Comparison of ENCODE assay signal across 32 cellular contexts in genomic region chr21:41523175-41523574, GRCh38. TPM values are rescaled to one million over a fixed set of nuclear protein-coding genes. Genes with fewer than 3 reads are reported as not detected.
"Had no signal": no experiment of that assay in that cellular context is flagged by ENCODE, and none has a peak within 500 bp of the region (broad histone marks: within the 10 kb centered on the region; RNA-seq: fewer than 3 reads in every experiment).

No MANE protein-coding gene starts in this region.

- H3K27me3 ChIP-seq: Peyer's patch had no signal

- H3K36me3 ChIP-seq: Peyer's patch, SJSA1, WERI-Rb-1 had no signal

- FAIRE-seq: bronchial epithelial cell, K562 had no signal

- H3K27ac Mint-ChIP-seq: activated CD4-positive, alpha-beta memory T cell treated with anti-CD3 and anti-CD28 coated beads, Interleukin-2, amount 10 ng/mL, durations not matched to agents 7 days and 5 days; activated CD8-positive, alpha-beta memory T cell treated with anti-CD3 and anti-CD28 coated beads, Interleukin-2, amount 10 ng/mL, durations not matched to agents 7 days and 5 days; activated naive CD4-positive, alpha-beta T cell treated with anti-CD3 and anti-CD28 coated beads, Interleukin-2, amount 10 ng/mL, durations not matched to agents 7 days and 5 days; activated naive CD8-positive, alpha-beta T cell; activated naive CD8-positive, alpha-beta T cell treated with anti-CD3 and anti-CD28 coated beads, Interleukin-2, amount 50 U/mL, for 24 hours; brain; T-helper 1 cell treated with Interleukin-12 subunit alpha and Interleukin-12 subunit beta and Interleukin-4 antibody, amounts not matched to agents 30 μg/mL and 1 μg/mL, for 36 hours had no signal

- H3K4me3 ChIP-seq: K562, Peyer's patch, SJSA1 had no signal

- H3K4me2 ChIP-seq: SK-N-SH had no signal

- H3K4me1 ChIP-seq: SJSA1 had no signal

- H3K4me1 Mint-ChIP-seq: brain had no signal

- H3K9ac ChIP-seq: SK-N-SH had no signal

- H3K9me3 ChIP-seq: SJSA1, SK-N-SH had no signal

- ATAC-seq: activated CD8-positive, alpha-beta memory T cell treated with anti-CD3 and anti-CD28 coated beads, Interleukin-2, amount 10 ng/mL, durations not matched to agents 7 days and 5 days; activated naive CD8-positive, alpha-beta T cell treated with anti-CD3 and anti-CD28 coated beads, Interleukin-2, amount 50 U/mL, for 24 hours; K562; PC-3 had no signal

- DNase-seq: activated CD4-positive, alpha-beta memory T cell treated with anti-CD3 and anti-CD28 coated beads, Interleukin-2, amount 10 ng/mL, durations not matched to agents 7 days and 5 days; activated CD4-positive, alpha-beta T cell treated with anti-CD3 and anti-CD28 coated beads for 1 hour; activated CD4-positive, alpha-beta T cell treated with anti-CD3 and anti-CD28 coated beads for 48 hours; activated CD4-positive, CD25-positive, alpha-beta regulatory T cell; activated CD8-positive, alpha-beta memory T cell treated with anti-CD3 and anti-CD28 coated beads for 24 hours; activated CD8-positive, alpha-beta memory T cell treated with anti-CD3 and anti-CD28 coated beads, Interleukin-2, amount 10 ng/mL, durations not matched to agents 7 days and 5 days; activated CD8-positive, alpha-beta memory T cell treated with anti-CD3 and anti-CD28 coated beads, Interleukin-2, amount 50 U/mL, for 48 hours; activated effector memory CD4-positive, alpha-beta T cell treated with Interleukin-2 at 50 U/mL for 16 hours; activated naive CD4-positive, alpha-beta T cell treated with anti-CD3 and anti-CD28 coated beads, Interleukin-2, amount 10 ng/mL, durations not matched to agents 7 days and 5 days; activated naive CD8-positive, alpha-beta T cell treated with anti-CD3 and anti-CD28 coated beads, Interleukin-2, amount 50 U/mL, for 24 hours; activated T-cell treated with anti-CD3 and anti-CD28 coated beads, Interleukin-2, amount 50 U/mL, for 48 hours; anterior cingulate cortex; caudate nucleus; NCI-H1105; NCI-H1417 treated with DMSO at 0.1 percent for 48 hours; NCI-H187 treated with DMSO at 0.1 percent for 48 hours; NCI-H2081 treated with DMSO at 0.1 percent for 48 hours; NCI-H226; NCI-H524 treated with DMSO at 0.1 percent for 48 hours; PC-3; Peyer's patch; RPMI8226; SHP77 treated with DMSO at 0.1 percent for 48 hours; SK-N-SH; WERI-Rb-1 had no signal

- H3K4me3 Mint-ChIP-seq: activated CD4-positive, alpha-beta memory T cell treated with anti-CD3 and anti-CD28 coated beads, Interleukin-2, amount 10 ng/mL, durations not matched to agents 7 days and 5 days; activated CD8-positive, alpha-beta memory T cell treated with anti-CD3 and anti-CD28 coated beads, Interleukin-2, amount 10 ng/mL, durations not matched to agents 7 days and 5 days; activated naive CD4-positive, alpha-beta T cell treated with anti-CD3 and anti-CD28 coated beads, Interleukin-2, amount 10 ng/mL, durations not matched to agents 7 days and 5 days; activated naive CD8-positive, alpha-beta T cell; activated naive CD8-positive, alpha-beta T cell treated with anti-CD3 and anti-CD28 coated beads, Interleukin-2, amount 50 U/mL, for 24 hours; brain; T-helper 1 cell treated with Interleukin-12 subunit alpha and Interleukin-12 subunit beta and Interleukin-4 antibody, amounts not matched to agents 30 μg/mL and 1 μg/mL, for 36 hours had no signal

- H3K27ac ChIP-seq: Peyer's patch, SJSA1, WERI-Rb-1 had no signal

- H3K9me3 Mint-ChIP-seq: activated CD4-positive, alpha-beta memory T cell treated with anti-CD3 and anti-CD28 coated beads, Interleukin-2, amount 10 ng/mL, durations not matched to agents 7 days and 5 days; activated naive CD4-positive, alpha-beta T cell treated with anti-CD3 and anti-CD28 coated beads, Interleukin-2, amount 10 ng/mL, durations not matched to agents 7 days and 5 days; activated naive CD8-positive, alpha-beta T cell treated with anti-CD3 and anti-CD28 coated beads, Interleukin-2, amount 50 U/mL, for 24 hours; T-helper 1 cell treated with Interleukin-12 subunit alpha and Interleukin-12 subunit beta and Interleukin-4 antibody, amounts not matched to agents 30 μg/mL and 1 μg/mL, for 36 hours had no signal

RNA-seq across cellular contexts. Expression of gene TMPRSS2, which starts 15.2 kb away (rescaled TPM):
- total RNA-seq: activated CD4-positive, alpha-beta memory T cell treated with anti-CD3 and anti-CD28 coated beads, Interleukin-2, amount 10 ng/mL, durations not matched to agents 7 days and 5 days; activated CD8-positive, alpha-beta memory T cell treated with anti-CD3 and anti-CD28 coated beads, Interleukin-2, amount 10 ng/mL, durations not matched to agents 7 days and 5 days; NCI-H460; SJSA1 had no signal
- polyA plus RNA-seq: K562, SK-N-SH had no signal
